Comparison of ENCODE assay signal across 23 cellular contexts in genomic region chr2:80035749-80036285, GRCh38.
"Had no signal": no experiment of that assay in that cellular context is flagged by ENCODE, and none has a peak within 500 bp of the region (broad histone marks: within the 10 kb centered on the region; RNA-seq: fewer than 3 reads in every experiment).

No MANE protein-coding gene starts in this region.

- H3K27me3 ChIP-seq: colonic mucosa, esophagus squamous epithelium, gastrocnemius medialis, left lung had no signal

- H3K27me3 Mint-ChIP-seq: dendritic cell treated with granulocyte-macrophage colony-stimulating factor and Interleukin-4, amounts not matched to agents 40 ng/mL and 50 ng/mL, for 4 days; effector memory CD8-positive, alpha-beta T cell had no signal

- H3K27ac Mint-ChIP-seq: dendritic cell treated with granulocyte-macrophage colony-stimulating factor and Interleukin-4, amounts not matched to agents 40 ng/mL and 50 ng/mL, for 4 days; effector memory CD8-positive, alpha-beta T cell; endodermal cell; mesothelial cell of epicardium had no signal

- H3K4me3 ChIP-seq: colonic mucosa, esophagus squamous epithelium, gastrocnemius medialis, heart right ventricle, left lung, lower lobe of right lung, mucosa of descending colon had no signal

- H3K4me1 ChIP-seq: colonic mucosa, esophagus squamous epithelium, gastrocnemius medialis, heart right ventricle, left lung, lower lobe of right lung had no signal

- H3K27ac ChIP-seq: colonic mucosa, epithelial cell of prostate, esophagus squamous epithelium, gastrocnemius medialis, heart right ventricle, left lung, lower lobe of right lung had no signal

- DNase-seq: colonic mucosa; cortex of kidney; effector CD8-positive, alpha-beta T cell; effector memory CD8-positive, alpha-beta T cell; endodermal cell; erythroblast; esophagus squamous epithelium; foreskin fibroblast; foreskin melanocyte; gastrocnemius medialis; glutamatergic neuron; heart right ventricle; hypothalamus; left cardiac atrium; left lung; left ventricle myocardium superior; lower lobe of right lung; mesenchymal stem cell; mucosa of descending colon had no signal

- H3K9me3 ChIP-seq: colonic mucosa, esophagus squamous epithelium, gastrocnemius medialis, heart right ventricle, left lung, lower lobe of right lung, mucosa of descending colon had no signal

- H3K4me3 Mint-ChIP-seq: dendritic cell treated with granulocyte-macrophage colony-stimulating factor and Interleukin-4, amounts not matched to agents 40 ng/mL and 50 ng/mL, for 4 days; effector memory CD8-positive, alpha-beta T cell; endodermal cell; mesothelial cell of epicardium had no signal

- H3K36me3 Mint-ChIP-seq: mesothelial cell of epicardium had no signal

- H3K9me3 Mint-ChIP-seq: dendritic cell treated with granulocyte-macrophage colony-stimulating factor and Interleukin-4, amounts not matched to agents 40 ng/mL and 50 ng/mL, for 4 days; endodermal cell; mesothelial cell of epicardium had no signal

- H3K36me3 ChIP-seq: colonic mucosa, esophagus squamous epithelium, gastrocnemius medialis, heart right ventricle, left lung, lower lobe of right lung had no signal

- ATAC-seq: effector memory CD8-positive, alpha-beta T cell; esophagus mucosa; gastrocnemius medialis; heart right ventricle; left cardiac atrium; left lung; left ventricle myocardium superior; lower lobe of right lung; mucosa of descending colon had no signal
